In genomic region chr9:114487607-114488300, GRCh38 we compare ENCODE assay signal across 8 cellular contexts. TPM values are rescaled to one million over a fixed set of nuclear protein-coding genes. Genes with fewer than 3 reads are reported as not detected.
DNase-seq lines count a peak whose midpoint lies in the region; ATAC-seq and TF ChIP-seq lines count a peak whose summit lies in the region.

No MANE protein-coding gene starts in this region.

- peak; percentile 55 for ATAC-seq in GM21529 (IDR thresholded peaks at IDR 0.05; ENCODE audit: unreplicated experiment)
- no peak for ATAC-seq in HG02884 (IDR thresholded peaks at IDR 0.05; ENCODE audit: unreplicated experiment)

- H3K9me2 ChIP-seq in Loucy (replicated peaks; ENCODE audit: low read depth, low read length): no peaks in the 10 kb centered on the region

- no peak overlapping the region for H3K4me3 ChIP-seq in Loucy (ENCODE audit: low read length, poor library complexity, severe bottlenecking)
- no peak overlapping the region for H3K4me3 ChIP-seq in cardiac muscle cell

- no peak overlapping the region for H2AFZ ChIP-seq in Loucy (ENCODE audit: low read length)

- peak overlapping the region; percentile 61 for H3K4me3 Mint-ChIP-seq in activated naive CD8-positive, alpha-beta T cell

- no peaks in the 10 kb centered on the region for H3K79me2 ChIP-seq in Loucy (ENCODE audit: insufficient read depth, low read length)

- H3K27ac Mint-ChIP-seq in activated naive CD8-positive, alpha-beta T cell: peak overlapping the region; percentile 75

- no peaks in the 10 kb centered on the region for H3K9me3 Mint-ChIP-seq in activated naive CD8-positive, alpha-beta T cell (ENCODE audit: low read depth)

- H3K27me3 ChIP-seq in Loucy (ENCODE audit: insufficient read depth, low read length, poor library complexity, severe bottlenecking) (no peaks in the 10 kb centered on the region), cardiac muscle cell (no peaks in the 10 kb centered on the region)

- no peaks in the 10 kb centered on the region for H3K27me3 Mint-ChIP-seq in activated naive CD8-positive, alpha-beta T cell

- H3F3A ChIP-seq in Loucy (ENCODE audit: low read depth): no peaks in the 10 kb centered on the region

- no peak overlapping the region for H3K27ac ChIP-seq in cardiac muscle cell

- peak; percentile 85 for TF ChIP-seq CTCF in Loucy (conservative IDR thresholded peaks at IDR 0.05; ENCODE audit: low read length)
- peak; percentile 89 for TF ChIP-seq CTCF in cardiac muscle cell (IDR thresholded peaks at IDR 0.05; ENCODE audit: low read depth, low read length)

- H3K4me2 ChIP-seq in Loucy (ENCODE audit: low read depth, low read length, poor library complexity, severe bottlenecking): no peak overlapping the region

- H3K9ac ChIP-seq in Loucy (ENCODE audit: low read depth, low read length, poor library complexity, severe bottlenecking): no peak overlapping the region

- peaks cover 28% of the 10 kb centered on the region for H3K4me1 Mint-ChIP-seq in activated naive CD8-positive, alpha-beta T cell (ENCODE audit: low read depth)

- H3K4me1 ChIP-seq in Loucy (ENCODE audit: insufficient read depth, low read length, poor library complexity, severe bottlenecking) (no peaks in the 10 kb centered on the region), cardiac muscle cell (ENCODE audit: low read depth) (peaks cover 3% of the 10 kb centered on the region)

- H3K9me3 ChIP-seq in Loucy (ENCODE audit: insufficient read depth, low read depth, low read length) (no peaks in the 10 kb centered on the region), cardiac muscle cell (ENCODE audit: low read depth) (no peaks in the 10 kb centered on the region)

- H3K36me3 ChIP-seq in Loucy (ENCODE audit: insufficient read depth, low read length): no peaks in the 10 kb centered on the region
- H3K36me3 ChIP-seq in cardiac muscle cell: no peaks in the 10 kb centered on the region

- peak; percentile 75 for DNase-seq in DMS53 (lab: John Stamatoyannopoulos, UW)
- peak; percentile 19 for DNase-seq in SKM-1 (lab: John Stamatoyannopoulos, UW; ENCODE audit: unreplicated experiment)
- DNase-seq in cardiac muscle cell (ENCODE audit: low read depth in 1 of 2, low spot score in 1 of 2): peak; percentile 77 to 80
- peak; percentile 76 for DNase-seq in putamen (ENCODE audit: low spot score)

- H4K20me1 ChIP-seq in Loucy (ENCODE audit: insufficient read depth, low read length, poor library complexity, severe bottlenecking): no peaks in the 10 kb centered on the region

- H3K36me3 Mint-ChIP-seq in activated naive CD8-positive, alpha-beta T cell: peaks cover 2% of the 10 kb centered on the region

RNA-seq across cellular contexts. Expression of gene WHRN, which starts 17.5 kb away (rescaled TPM):
- total RNA-seq in cardiac muscle cell: 7.3 and 12.5 TPM in 2 replicates
- polyA plus RNA-seq in cardiac muscle cell: 10.8 and 12.8 TPM in 2 replicates

Comparison
In these comparisons a context has a peak if more than half of its experiments do, and no peak if none do; other contexts are left out.
1. DNase-seq: peak in every context shown above with its lines; median percentile 78 in cardiac muscle cell; 76 in putamen; 75 in DMS53; 19 in SKM-1.